Comparison of ENCODE assay signal across 16 cellular contexts in genomic region chr4:131547506-131547981, GRCh38.
A peak's percentile ranks its signal among the peaks of the same experiment; 100 is the strongest.
DNase-seq lines count a peak whose midpoint lies in the region; ATAC-seq and TF ChIP-seq lines count a peak whose summit lies in the region.
"Had no signal": no experiment of that assay in that cellular context is flagged by ENCODE, and none has a peak within 500 bp of the region (broad histone marks: within the 10 kb centered on the region; RNA-seq: fewer than 3 reads in every experiment).

No MANE protein-coding gene starts in this region.

- H3K9me3 ChIP-seq in BE2C = no peaks in the 10 kb centered on the region
- H3K9me3 ChIP-seq: vagina had no signal

- no peaks in the 10 kb centered on the region for H3K27me3 ChIP-seq in BE2C
- H3K27me3 ChIP-seq: vagina had no signal

- no peaks in the 10 kb centered on the region for H3K4me1 ChIP-seq in BE2C
- H3K4me1 ChIP-seq: vagina had no signal

- TF ChIP-seq CTCF in BE2C (IDR thresholded peaks at IDR 0.05; ENCODE audit: low read depth, low read length) = no peak

- DNase-seq in NCI-H2081 (lab: John Stamatoyannopoulos, UW) (no peak), Kasumi-1 (lab: John Stamatoyannopoulos, UW) (no peak), BE2C (no peak)
- DNase-seq in activated CD4-positive, alpha-beta T cell treated with anti-CD3 and anti-CD28 coated beads, Interleukin-2, amount 50 U/mL, for 4 hours = no peak
- DNase-seq: activated T-cell treated with anti-CD3 and anti-CD28 coated beads, Interleukin-2, amount 50 U/mL, for 4 hours; DMS153; effector CD8-positive, alpha-beta T cell; foreskin fibroblast; stimulated activated CD4-positive, alpha-beta T cell treated with anti-CD3 and anti-CD28 coated beads, Interleukin-2, amount 100 ng/mL, for 24 hours; stimulated activated naive CD4-positive, alpha-beta T cell had no signal

- ATAC-seq in GM18502 (IDR thresholded peaks at IDR 0.05; ENCODE audit: poor library complexity, unreplicated experiment) = peak; percentile 76
- peak; percentile 77 for ATAC-seq in GM19467 (IDR thresholded peaks at IDR 0.05; ENCODE audit: unreplicated experiment)
- peak; percentile 48 for ATAC-seq in HG02884 (IDR thresholded peaks at IDR 0.05; ENCODE audit: unreplicated experiment)
- ATAC-seq in HG03571 (IDR thresholded peaks at IDR 0.05; ENCODE audit: unreplicated experiment) = peak; percentile 86
- ATAC-seq: activated T-cell treated with anti-CD3 and anti-CD28 coated beads, Interleukin-2, amount 50 U/mL, for 4 hours; SK-N-SH treated with all-trans-retinoic acid at 6 μM for 48 hours had no signal

- no peaks in the 10 kb centered on the region for H3K36me3 ChIP-seq in BE2C
- H3K36me3 ChIP-seq: vagina had no signal

- no peak overlapping the region for H3K4me3 ChIP-seq in BE2C (ENCODE audit: low read depth, low read length)
- H3K4me3 ChIP-seq: vagina had no signal
